In genomic region chr11:83629775-83630174, GRCh38 we compare ENCODE assay signal across 17 cellular contexts.
A peak's percentile ranks its signal among the peaks of the same experiment; 100 is the strongest.
DNase-seq lines count a peak whose midpoint lies in the region; ATAC-seq, FAIRE-seq and TF ChIP-seq lines count a peak whose summit lies in the region.
"Had no signal": no experiment of that assay in that cellular context is flagged by ENCODE, and none has a peak within 500 bp of the region (broad histone marks: within the 10 kb centered on the region; RNA-seq: fewer than 3 reads in every experiment).

No MANE protein-coding gene starts in this region.

- H3K4me1 Mint-ChIP-seq in brain, result peaks cover 17% of the 10 kb centered on the region

- H3K4me3 Mint-ChIP-seq in brain, result no peak overlapping the region
- H3K4me3 Mint-ChIP-seq: CD4-positive, alpha-beta T cell had no signal

- H3K27me3 ChIP-seq in A673 (replicated peaks; ENCODE audit: insufficient read depth, low read depth, low read length, poor library complexity) (no peaks in the 10 kb centered on the region), neuron (ENCODE audit: insufficient read depth, low read length) (no peaks in the 10 kb centered on the region)

- no peaks in the 10 kb centered on the region for H3K9me3 ChIP-seq in A673 (ENCODE audit: low read depth, low read length, poor library complexity, severe bottlenecking)
- no peaks in the 10 kb centered on the region for H3K9me3 ChIP-seq in neuron (ENCODE audit: low read length)
- H3K9me3 ChIP-seq: Caco-2, HAP-1 had no signal

- peak; percentile 5 for FAIRE-seq in GM12892 (lab: Jason Lieb, UNC)
- FAIRE-seq: A204.1, D721Med, G401.6, GM12891, GM18507 had no signal

- H3K27ac Mint-ChIP-seq in brain, result peak overlapping the region in 4 of 5 experiments; percentile 6 to 58 (median 16)
- H3K27ac Mint-ChIP-seq: CD4-positive, alpha-beta T cell had no signal

- H3K27me3 Mint-ChIP-seq in brain, result no peaks in the 10 kb centered on the region

- no TSS peak for BruUV-seq in A673 (replicated peaks; lab: Mats Ljungman, UMichigan)

- H3K36me3 ChIP-seq in A673 (ENCODE audit: insufficient read depth, low read length, poor library complexity, severe bottlenecking), result peaks cover 75% of the 10 kb centered on the region
- H3K36me3 ChIP-seq in neuron (ENCODE audit: insufficient read depth, low read length), result no peaks in the 10 kb centered on the region
- H3K36me3 ChIP-seq: HAP-1 had no signal

- no peak for TF ChIP-seq POLR2A in GM12892 (IDR thresholded peaks at IDR 0.05; ENCODE audit: low read depth, low read length)

- H3K4me3 ChIP-seq in A673 (ENCODE audit: low read depth, low read length, poor library complexity, severe bottlenecking) (no peak overlapping the region), neuron (ENCODE audit: low read length) (no peak overlapping the region)
- H3K4me3 ChIP-seq: HAP-1 had no signal

- POLR2A ChIA-PET in A673 (lab: Charles Lee; ENCODE audit: low non-redundant PET), result no interaction called here

- no peaks in the 10 kb centered on the region for H3K36me3 Mint-ChIP-seq in brain

- DNase-seq in A673 (ENCODE audit: low spot score) (no peak), GM12892 (ENCODE audit: insufficient read length) (no peak)
- DNase-seq in stimulated activated CD4-positive, alpha-beta T cell treated with anti-CD3 and anti-CD28 coated beads, Interleukin-2, amount 100 ng/mL, for 48 hours, result no peak
- DNase-seq: AML-193; Caco-2; CD4-positive, alpha-beta T cell had no signal

- no peaks in the 10 kb centered on the region for H3K9me3 Mint-ChIP-seq in brain
- H3K9me3 Mint-ChIP-seq: CD4-positive, alpha-beta T cell had no signal

- no peak for ATAC-seq in GM18870 (IDR thresholded peaks at IDR 0.05; ENCODE audit: unreplicated experiment)
- no peak for ATAC-seq in GM18517 (IDR thresholded peaks at IDR 0.05; ENCODE audit: unreplicated experiment)

- TF ChIP-seq CTCF in A673 (conservative IDR thresholded peaks at IDR 0.05; ENCODE audit: low read depth, low read length) (no peak), brain (conservative IDR thresholded peaks at IDR 0.05) (no peak)

- CTCF ChIA-PET in A673 (lab: Charles Lee), result interaction anchor here (0.5 kb wide), 1 partner anchor 26 kb away, joined by 3 read pairs; no protein-coding TSS in a partner anchor

- peak overlapping the region; percentile 76 for H2AFZ ChIP-seq in neuron (ENCODE audit: low read depth, low read length)

- intact Hi-C loops in A673 (cut with micrococcal nuclease; ENCODE audit: unreplicated experiment), result no loop called here

- H3K4me1 ChIP-seq in A673 (ENCODE audit: insufficient read depth, low read length, poor library complexity, severe bottlenecking) (peaks cover 71% of the 10 kb centered on the region), neuron (ENCODE audit: insufficient read depth, low read length) (peaks cover 12% of the 10 kb centered on the region)
- H3K4me1 ChIP-seq: HAP-1 had no signal

- H3K27ac ChIP-seq in A673 (ENCODE audit: low read depth, low read length, poor library complexity, severe bottlenecking), result peak overlapping the region; percentile 48
- H3K27ac ChIP-seq: C4-2B had no signal
